Comparison of ENCODE assay signal across 1 cellular context in genomic region chr2:191617589-191617988, GRCh38.
TF ChIP-seq lines count a peak whose summit lies in the region.

No MANE protein-coding gene starts in this region.

TF ChIP-seq in WTC11, 78 proteins besides CTCF, POLR2A, EP300 and RAD21 (continued from another document):
- TF ChIP-seq ZNF281 (CRISPR knock-in tag; IDR thresholded peaks at IDR 0.05) (no peak), AFF4 (CRISPR knock-in tag; IDR thresholded peaks at IDR 0.05; ENCODE audit: borderline replicate concordance) (no peak), CREM (CRISPR knock-in tag; IDR thresholded peaks at IDR 0.05) (no peak), ZNF138 (CRISPR knock-in tag; conservative IDR thresholded peaks at IDR 0.05) (no peak)
